17 cellular contexts compared by ENCODE assay signal in genomic region chr11:121842186-121842585, GRCh38.
"Had no signal": no experiment of that assay in that cellular context is flagged by ENCODE, and none has a peak within 500 bp of the region (broad histone marks: within the 10 kb centered on the region; RNA-seq: fewer than 3 reads in every experiment).

No MANE protein-coding gene starts in this region.

- H3K27ac Mint-ChIP-seq: activated T-cell treated with anti-CD3 and anti-CD28 coated beads, Interleukin-2, amount 50 U/mL, for 72 hours; dendritic cell treated with granulocyte-macrophage colony-stimulating factor and Interleukin-4, amounts not matched to agents 40 ng/mL and 50 ng/mL, for 4 days had no signal

- H3K9me3 Mint-ChIP-seq: dendritic cell treated with granulocyte-macrophage colony-stimulating factor and Interleukin-4, amounts not matched to agents 40 ng/mL and 50 ng/mL, for 4 days had no signal

- H3K9me3 ChIP-seq: pancreas, sigmoid colon, thyroid gland had no signal

- FAIRE-seq: bronchial epithelial cell, frontal cortex, kidney, pancreas had no signal

- DNase-seq: activated CD4-positive, alpha-beta T cell treated with anti-CD3 and anti-CD28 coated beads, Interleukin-2, amount 50 U/mL, for 4 hours; activated effector memory CD4-positive, alpha-beta T cell treated with anti-CD3 and anti-CD28 coated beads, Interleukin-2, amount 50 U/mL, for 16 hours; activated naive CD4-positive, alpha-beta T cell treated with anti-CD3 and anti-CD28 coated beads, Interleukin-2, amount 50 U/mL, for 16 hours; activated T-cell treated with anti-CD3 and anti-CD28 coated beads, Interleukin-2, amount 50 U/mL, for 72 hours; kidney; midbrain; stimulated activated CD8-positive, alpha-beta memory T cell treated with anti-CD3 and anti-CD28 coated beads, Interleukin-4, amount 100 ng/mL, for 48 hours; stimulated activated naive CD4-positive, alpha-beta T cell treated with Interleukin-2 at 50 U/mL for 16 hours; T-helper 2 cell had no signal

- H3K4me3 ChIP-seq: pancreas, sigmoid colon, thyroid gland had no signal

- H3K4me3 Mint-ChIP-seq: activated T-cell treated with anti-CD3 and anti-CD28 coated beads, Interleukin-2, amount 50 U/mL, for 72 hours; dendritic cell treated with granulocyte-macrophage colony-stimulating factor and Interleukin-4, amounts not matched to agents 40 ng/mL and 50 ng/mL, for 4 days; neural crest cell had no signal

- H3K36me3 ChIP-seq: pancreas, sigmoid colon, thyroid gland had no signal

- H3K27ac ChIP-seq: pancreas, sigmoid colon, thyroid gland had no signal

- ATAC-seq: activated T-cell treated with anti-CD3 and anti-CD28 coated beads, Interleukin-2, amount 50 U/mL, for 72 hours; left lobe of liver; pancreas had no signal

- H3K27me3 ChIP-seq: pancreas, sigmoid colon, thyroid gland had no signal

- H3K4me1 ChIP-seq: pancreas, sigmoid colon, thyroid gland had no signal
